In genomic region chr18:44791520-44791919, GRCh38 we compare ENCODE assay signal across 19 cellular contexts.
A peak's percentile ranks its signal among the peaks of the same experiment; 100 is the strongest.
DNase-seq lines count a peak whose midpoint lies in the region; ATAC-seq lines count a peak whose summit lies in the region.
"Had no signal": no experiment of that assay in that cellular context is flagged by ENCODE, and none has a peak within 500 bp of the region (broad histone marks: within the 10 kb centered on the region; RNA-seq: fewer than 3 reads in every experiment).

No MANE protein-coding gene starts in this region.

- DNase-seq in kidney glomerular epithelial cell (lab: John Stamatoyannopoulos, UW) = peak; percentile 2
- no peak for DNase-seq in sciatic nerve (ENCODE audit: low spot score)
- DNase-seq in H4 (ENCODE audit: low spot score) = no peak
- DNase-seq in OCI-M1 (lab: John Stamatoyannopoulos, UW) = no peak
- DNase-seq: activated CD4-positive, alpha-beta T cell treated with anti-CD3 and anti-CD28 coated beads for 1 hour; activated T-cell treated with anti-CD3 and anti-CD28 coated beads, Interleukin-2, amount 50 U/mL, for 72 hours; DMS79; hypothalamus; midbrain; NCI-H187; NCI-H226; NCI-H774; SHP77; stimulated activated CD4-positive, alpha-beta T cell treated with anti-CD3 and anti-CD28 coated beads, Interleukin-15, amount 100 ng/mL, for 24 hours had no signal

- H3K4me3 ChIP-seq in esophagus (ENCODE audit: low read depth in 1 of 2, low read length in 2 of 2) = no peak overlapping the region
- H3K4me3 ChIP-seq: GM23338 had no signal

- intact Hi-C loops in sciatic nerve (cut with DNase I) = no loop called here

- H3K27ac ChIP-seq in esophagus (ENCODE audit: low read depth in 2 of 2, low read length in 1 of 2) = peak overlapping the region; percentile 24 to 56
- H3K27ac ChIP-seq: KMS-11 had no signal

- ATAC-seq in sciatic nerve = peak; percentile 76
- ATAC-seq in GM21367 (IDR thresholded peaks at IDR 0.05; ENCODE audit: unreplicated experiment) = no peak
- no peak for ATAC-seq in HG03039 (IDR thresholded peaks at IDR 0.05; ENCODE audit: unreplicated experiment)
- ATAC-seq: activated T-cell treated with anti-CD3 and anti-CD28 coated beads, Interleukin-2, amount 50 U/mL, for 72 hours; GM23338 had no signal

- 69 to 78% methylated on average over 8 of the region's 8 CpGs for WGBS in esophagus, 2 donors

- no peaks in the 10 kb centered on the region for H3K36me3 ChIP-seq in esophagus (ENCODE audit: control insufficient read depth in 2 of 2, insufficient read depth in 2 of 2, low read length in 1 of 2)

- no peaks in the 10 kb centered on the region for H3K4me1 ChIP-seq in esophagus (ENCODE audit: control insufficient read depth in 2 of 2, insufficient read depth in 2 of 2, low read length in 1 of 2)

- H3K9me3 ChIP-seq in esophagus (ENCODE audit: control insufficient read depth in 2 of 2, insufficient read depth in 1 of 2, low read depth in 1 of 2, low read length in 1 of 2) = no peaks in the 10 kb centered on the region

- no peaks in the 10 kb centered on the region for H3K27me3 ChIP-seq in esophagus (ENCODE audit: control insufficient read depth in 1 of 2, insufficient read depth in 2 of 2, low read length in 2 of 2)
